Comparison of ENCODE assay signal across 1 cellular context in the genomic region with DNA sequence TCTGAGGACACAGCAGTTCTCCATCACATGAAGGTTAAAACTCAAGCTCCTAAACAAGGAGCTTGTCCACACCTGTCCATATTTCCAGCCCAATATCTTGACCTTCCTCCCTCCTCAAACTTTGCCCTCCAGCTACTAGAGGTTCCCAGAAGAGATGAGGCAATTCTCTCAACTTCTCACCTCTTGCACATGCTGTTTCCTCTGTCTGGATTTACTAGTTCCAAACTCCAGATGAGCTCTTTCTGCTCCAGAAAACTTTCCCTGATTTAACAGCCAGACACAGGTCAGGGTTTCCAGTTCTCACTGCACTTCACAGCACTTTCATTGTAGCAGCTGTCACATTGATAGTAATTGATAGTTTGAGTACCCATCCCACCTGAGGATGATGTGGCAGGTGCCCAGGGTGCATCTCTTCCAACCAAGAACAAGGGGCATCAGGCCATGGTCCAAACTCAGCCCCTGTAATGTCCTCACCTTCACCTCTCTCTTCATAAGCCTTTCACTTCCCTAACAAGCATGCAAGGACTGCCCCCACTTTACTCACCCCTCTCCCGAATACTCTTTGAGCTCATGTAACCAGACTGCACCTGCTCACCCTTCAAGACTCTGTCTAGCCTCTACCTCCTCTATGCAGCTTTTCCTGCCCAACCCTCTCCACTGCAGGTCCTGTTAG.
TF ChIP-seq lines count a peak whose summit lies in the region.

No MANE protein-coding gene starts in this region.

TF ChIP-seq in HepG2, 621 proteins besides CTCF, POLR2A, EP300 and RAD21:
- TF ChIP-seq PBX3 (CRISPR knock-in tag; IDR thresholded peaks at IDR 0.05; ENCODE audit: borderline replicate concordance): no peak
- TF ChIP-seq, protein P1, sequence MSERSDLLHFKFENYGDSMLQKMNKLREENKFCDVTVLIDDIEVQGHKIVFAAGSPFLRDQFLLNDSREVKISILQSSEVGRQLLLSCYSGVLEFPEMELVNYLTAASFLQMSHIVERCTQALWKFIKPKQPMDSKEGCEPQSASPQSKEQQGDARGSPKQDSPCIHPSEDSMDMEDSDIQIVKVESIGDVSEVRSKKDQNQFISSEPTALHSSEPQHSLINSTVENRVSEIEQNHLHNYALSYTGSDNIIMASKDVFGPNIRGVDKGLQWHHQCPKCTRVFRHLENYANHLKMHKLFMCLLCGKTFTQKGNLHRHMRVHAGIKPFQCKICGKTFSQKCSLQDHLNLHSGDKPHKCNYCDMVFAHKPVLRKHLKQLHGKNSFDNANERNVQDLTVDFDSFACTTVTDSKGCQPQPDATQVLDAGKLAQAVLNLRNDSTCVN (CRISPR knock-in tag; IDR thresholded peaks at IDR 0.05; ENCODE audit: borderline replicate concordance): peak; percentile 85
